In genomic region chr13:83881917-83882625, GRCh38 we compare ENCODE assay signal across 10 cellular contexts. TPM values are rescaled to one million over a fixed set of nuclear protein-coding genes. Genes with fewer than 3 reads are reported as not detected.
A peak's percentile ranks its signal among the peaks of the same experiment; 100 is the strongest.
DNase-seq lines count a peak whose midpoint lies in the region; ATAC-seq lines count a peak whose summit lies in the region.
"Had no signal": no experiment of that assay in that cellular context is flagged by ENCODE, and none has a peak within 500 bp of the region (broad histone marks: within the 10 kb centered on the region; RNA-seq: fewer than 3 reads in every experiment).

TSS of gene SLITRK1 (minus strand) at chr13:83882474. CDS start at chr13:83881507, 967 bp downstream.

- peaks cover 1% of the 10 kb centered on the region for H3K9me3 Mint-ChIP-seq in activated naive CD8-positive, alpha-beta T cell treated with anti-CD3 and anti-CD28 coated beads, Interleukin-2, amount 10 ng/mL, durations not matched to agents 7 days and 5 days
- no peaks in the 10 kb centered on the region for H3K9me3 Mint-ChIP-seq in stimulated activated naive CD8-positive, alpha-beta T cell treated with anti-CD3 and anti-CD28 coated beads, Interleukin-15, amount 100 ng/mL, for 72 hours

- H3K4me1 Mint-ChIP-seq in activated naive CD8-positive, alpha-beta T cell treated with anti-CD3 and anti-CD28 coated beads, Interleukin-2, amount 10 ng/mL, durations not matched to agents 7 days and 5 days: peaks cover 13% of the 10 kb centered on the region
- H3K4me1 Mint-ChIP-seq in stimulated activated naive CD8-positive, alpha-beta T cell treated with anti-CD3 and anti-CD28 coated beads, Interleukin-15, amount 100 ng/mL, for 72 hours: peaks cover 26% of the 10 kb centered on the region

- no peak within 1 kb of the TSS for H3K4me3 Mint-ChIP-seq in activated naive CD8-positive, alpha-beta T cell treated with anti-CD3 and anti-CD28 coated beads, Interleukin-2, amount 10 ng/mL, durations not matched to agents 7 days and 5 days
- H3K4me3 Mint-ChIP-seq in stimulated activated naive CD8-positive, alpha-beta T cell treated with anti-CD3 and anti-CD28 coated beads, Interleukin-15, amount 100 ng/mL, for 72 hours: peak within 1 kb of the TSS in 1 of 2 donors; percentile 49

- H3K36me3 Mint-ChIP-seq in activated naive CD8-positive, alpha-beta T cell treated with anti-CD3 and anti-CD28 coated beads, Interleukin-2, amount 10 ng/mL, durations not matched to agents 7 days and 5 days: no peaks in the 10 kb centered on the region
- H3K36me3 Mint-ChIP-seq: T-cell had no signal

- peaks cover 64% of the 10 kb centered on the region for H3K27me3 Mint-ChIP-seq in activated naive CD8-positive, alpha-beta T cell treated with anti-CD3 and anti-CD28 coated beads, Interleukin-2, amount 10 ng/mL, durations not matched to agents 7 days and 5 days
- peaks cover 67% of the 10 kb centered on the region for H3K27me3 Mint-ChIP-seq in stimulated activated naive CD8-positive, alpha-beta T cell treated with anti-CD3 and anti-CD28 coated beads, Interleukin-15, amount 100 ng/mL, for 72 hours

- ATAC-seq in activated naive CD8-positive, alpha-beta T cell treated with anti-CD3 and anti-CD28 coated beads, Interleukin-2, amount 10 ng/mL, durations not matched to agents 7 days and 5 days (ENCODE audit: low read depth): no peak
- ATAC-seq in stimulated activated naive CD8-positive, alpha-beta T cell treated with anti-CD3 and anti-CD28 coated beads, Interleukin-15, amount 100 ng/mL, for 72 hours: peak; percentile 77
- ATAC-seq in HG03097 (IDR thresholded peaks at IDR 0.05; ENCODE audit: low FRiP score, unreplicated experiment) (no peak), HG03432 (IDR thresholded peaks at IDR 0.05; ENCODE audit: unreplicated experiment) (no peak)

- peak within 1 kb of the TSS; percentile 56 for H3K4me3 ChIP-seq in iPS-11a (ENCODE audit: low read depth, low read length)
- H3K4me3 ChIP-seq: right lobe of liver had no signal

- POLR2A ChIA-PET in activated naive CD8-positive, alpha-beta T cell treated with anti-CD3 and anti-CD28 coated beads, Interleukin-2, amount 10 ng/mL, durations not matched to agents 7 days and 5 days (lab: Charles Lee): no interaction called here

- DNase-seq in GM03348 (ENCODE audit: low spot score): peak; percentile 81
- DNase-seq in NCI-H1092 (lab: John Stamatoyannopoulos, UW): peak; percentile 43
- DNase-seq in activated naive CD8-positive, alpha-beta T cell treated with anti-CD3 and anti-CD28 coated beads, Interleukin-2, amount 10 ng/mL, durations not matched to agents 7 days and 5 days: peak; percentile 56
- DNase-seq in stimulated activated naive CD8-positive, alpha-beta T cell treated with anti-CD3 and anti-CD28 coated beads, Interleukin-15, amount 100 ng/mL, for 72 hours: peak; percentile 32 to 46
- no peak for DNase-seq in NCI-H187 (lab: John Stamatoyannopoulos, UW)

- H3K27ac Mint-ChIP-seq in activated naive CD8-positive, alpha-beta T cell treated with anti-CD3 and anti-CD28 coated beads, Interleukin-2, amount 10 ng/mL, durations not matched to agents 7 days and 5 days: peak within 1 kb of the TSS; percentile 30
- H3K27ac Mint-ChIP-seq in stimulated activated naive CD8-positive, alpha-beta T cell treated with anti-CD3 and anti-CD28 coated beads, Interleukin-15, amount 100 ng/mL, for 72 hours: no peak within 1 kb of the TSS
- H3K27ac Mint-ChIP-seq: T-cell had no signal

RNA-seq across cellular contexts. Expression of gene SLITRK1, which starts in this region (rescaled TPM):
- not detected for total RNA-seq in activated naive CD8-positive, alpha-beta T cell treated with anti-CD3 and anti-CD28 coated beads, Interleukin-2, amount 10 ng/mL, durations not matched to agents 7 days and 5 days
- total RNA-seq: right lobe of liver, T-cell had no signal

Comparison
In these comparisons a context has a peak if more than half of its experiments do, and no peak if none do; other contexts are left out.
1. Peak in DNase-seq in activated naive CD8-positive, alpha-beta T cell treated with anti-CD3 and anti-CD28 coated beads, Interleukin-2, amount 10 ng/mL, durations not matched to agents 7 days and 5 days; RNA of the gene not detected or under 1 TPM.
2. DNase-seq: peak in GM03348 (single experiment), NCI-H1092 (single experiment) and stimulated activated naive CD8-positive, alpha-beta T cell treated with anti-CD3 and anti-CD28 coated beads, Interleukin-15, amount 100 ng/mL, for 72 hours (2 of 2); none in NCI-H187 (0 of 2).